8 cellular contexts compared by ENCODE assay signal in the genomic region with DNA sequence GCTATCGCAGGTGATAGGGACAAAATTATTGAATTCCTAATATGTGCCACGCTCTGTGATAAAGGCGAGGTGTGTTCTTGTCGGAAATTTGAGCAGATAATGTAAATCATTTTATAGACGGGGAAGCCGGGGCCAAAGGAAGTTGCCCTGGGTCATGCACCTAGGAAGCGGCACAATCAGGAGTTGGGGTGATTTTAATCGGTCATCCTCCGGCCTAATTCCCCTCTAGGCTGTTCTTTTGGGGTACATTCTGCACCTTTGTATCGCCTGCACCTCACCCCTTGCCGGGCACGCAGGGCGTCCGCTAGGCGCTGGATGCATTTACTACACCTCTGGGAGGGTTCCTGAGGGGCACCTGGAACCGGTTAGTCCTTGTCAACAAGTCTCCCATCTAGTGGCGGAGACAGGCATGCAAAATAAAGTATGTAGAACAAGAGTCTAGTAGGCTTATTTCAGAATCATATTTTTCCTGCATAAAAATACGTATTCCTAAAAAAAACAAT. TPM values are rescaled to one million over a fixed set of nuclear protein-coding genes. Genes with fewer than 3 reads are reported as not detected.
DNase-seq lines count a peak whose midpoint lies in the region; ATAC-seq and TF ChIP-seq lines count a peak whose summit lies in the region.

No MANE protein-coding gene starts in this region.

- H3K9me3 ChIP-seq in endocrine pancreas (ENCODE audit: control insufficient read depth, low read length) (no peaks in the 10 kb centered on the region), mononuclear cell (ENCODE audit: low read depth, low read length) (no peaks in the 10 kb centered on the region), thoracic aorta (no peaks in the 10 kb centered on the region)

- peaks cover 15% of the 10 kb centered on the region for H3K36me3 Mint-ChIP-seq in activated CD4-positive, alpha-beta T cell treated with anti-CD3 and anti-CD28 coated beads, Interleukin-2, amount 10 ng/mL, durations not matched to agents 7 days and 5 days (ENCODE audit: low read depth)

- H3K27ac ChIP-seq in 22Rv1 (no peak overlapping the region), thoracic aorta (peak overlapping the region in 1 of 2 donors; percentile 18)

- POLR2A ChIA-PET in activated CD4-positive, alpha-beta T cell treated with anti-CD3 and anti-CD28 coated beads, Interleukin-2, amount 10 ng/mL, durations not matched to agents 7 days and 5 days (lab: Charles Lee) = no interaction called here

- TF ChIP-seq CTCF in 22Rv1 (IDR thresholded peaks at IDR 0.05) = peak; percentile 27
- TF ChIP-seq CTCF in GM10266 (IDR thresholded peaks at IDR 0.05; ENCODE audit: control insufficient read depth, insufficient read depth, low read depth, missing control alignments) = peak; percentile 38
- no peak for TF ChIP-seq CTCF in thoracic aorta (IDR thresholded peaks at IDR 0.05)

- H3K4me1 Mint-ChIP-seq in activated CD4-positive, alpha-beta T cell treated with anti-CD3 and anti-CD28 coated beads, Interleukin-2, amount 10 ng/mL, durations not matched to agents 7 days and 5 days = peaks cover 45% of the 10 kb centered on the region

- DNase-seq in GM10266 (ENCODE audit: extremely low spot score) (peak; percentile 70), NCI-H1694 (lab: John Stamatoyannopoulos, UW) (peak; percentile 13), thoracic aorta (ENCODE audit: low spot score) (no peak)
- peak; percentile 72 for DNase-seq in activated CD4-positive, alpha-beta T cell treated with anti-CD3 and anti-CD28 coated beads, Interleukin-2, amount 10 ng/mL, durations not matched to agents 7 days and 5 days

- peak overlapping the region; percentile 86 for H3K4me3 ChIP-seq in endocrine pancreas (ENCODE audit: control insufficient read depth, insufficient read depth, low read length)
- H3K4me3 ChIP-seq in mononuclear cell (ENCODE audit: low read length) = peak overlapping the region; percentile 85
- H3K4me3 ChIP-seq in thoracic aorta = peak overlapping the region; percentile 94

- H3K4me1 ChIP-seq in endocrine pancreas (ENCODE audit: control insufficient read depth, insufficient read depth, low read length) = no peaks in the 10 kb centered on the region
- peaks cover 24% of the 10 kb centered on the region for H3K4me1 ChIP-seq in mononuclear cell (ENCODE audit: insufficient read depth, low read length)
- peaks cover 13 to 35% of the 10 kb centered on the region in 2 donors for H3K4me1 ChIP-seq in thoracic aorta (ENCODE audit: control insufficient read depth in 1 of 2, low read depth in 2 of 2)

- H3K9me3 Mint-ChIP-seq in activated CD4-positive, alpha-beta T cell treated with anti-CD3 and anti-CD28 coated beads, Interleukin-2, amount 10 ng/mL, durations not matched to agents 7 days and 5 days = no peaks in the 10 kb centered on the region

- CTCF ChIA-PET in activated CD4-positive, alpha-beta T cell treated with anti-CD3 and anti-CD28 coated beads, Interleukin-2, amount 10 ng/mL, durations not matched to agents 7 days and 5 days (lab: Charles Lee) = interaction anchor here (1.0 to 1.5 kb wide), 2 partner anchors 10 to 12 kb away, joined by 3 to 6 read pairs; no protein-coding TSS in a partner anchor

- peak overlapping the region; percentile 91 for H3K27ac Mint-ChIP-seq in activated CD4-positive, alpha-beta T cell treated with anti-CD3 and anti-CD28 coated beads, Interleukin-2, amount 10 ng/mL, durations not matched to agents 7 days and 5 days

- H3K9ac ChIP-seq in endocrine pancreas (ENCODE audit: control insufficient read depth, insufficient read depth, low read length) = peak overlapping the region; percentile 86

- H3K27me3 Mint-ChIP-seq in activated CD4-positive, alpha-beta T cell treated with anti-CD3 and anti-CD28 coated beads, Interleukin-2, amount 10 ng/mL, durations not matched to agents 7 days and 5 days = no peaks in the 10 kb centered on the region

- peak; percentile 42 for ATAC-seq in HG02759 (IDR thresholded peaks at IDR 0.05; ENCODE audit: unreplicated experiment)
- ATAC-seq in thoracic aorta (ENCODE audit: insufficient number of reproducible peaks, low FRiP score, low read depth) = no peak

- no peaks in the 10 kb centered on the region for H3K27me3 ChIP-seq in endocrine pancreas (ENCODE audit: control insufficient read depth, insufficient read depth, low read length)
- no peaks in the 10 kb centered on the region for H3K27me3 ChIP-seq in mononuclear cell (ENCODE audit: insufficient read depth, low read length)
- no peaks in the 10 kb centered on the region for H3K27me3 ChIP-seq in thoracic aorta (replicated peaks; ENCODE audit: insufficient read depth)

- peak overlapping the region; percentile 82 for H3K4me3 Mint-ChIP-seq in activated CD4-positive, alpha-beta T cell treated with anti-CD3 and anti-CD28 coated beads, Interleukin-2, amount 10 ng/mL, durations not matched to agents 7 days and 5 days

- H3K36me3 ChIP-seq in endocrine pancreas (ENCODE audit: control insufficient read depth, insufficient read depth, low read length) (no peaks in the 10 kb centered on the region), thoracic aorta (peaks cover 15% of the 10 kb centered on the region)

RNA-seq across cellular contexts. Expression of a gene that starts 0.6 kb away (rescaled TPM):
- 10 to 100 TPM; 58.2 to 69.0 TPM for total RNA-seq in activated CD4-positive, alpha-beta T cell treated with anti-CD3 and anti-CD28 coated beads, Interleukin-2, amount 10 ng/mL, durations not matched to agents 7 days and 5 days
- total RNA-seq in mononuclear cell = 16.7 TPM
- 10 to 100 TPM; 35.9 to 45.1 TPM for total RNA-seq in thoracic aorta

RNA-seq across cellular contexts. Expression of a gene that starts 16.8 kb away (rescaled TPM):
- total RNA-seq in activated CD4-positive, alpha-beta T cell treated with anti-CD3 and anti-CD28 coated beads, Interleukin-2, amount 10 ng/mL, durations not matched to agents 7 days and 5 days = under 1 TPM in 1 of 2 experiments, not detected in 1; 0.50 TPM
- 0.10 TPM for total RNA-seq in mononuclear cell
- total RNA-seq in thoracic aorta = 1 to 10 TPM in 1 of 2 donors, under 1 TPM in 1; 0.49 to 4.6 TPM

RNA-seq across cellular contexts. Expression of a gene that starts 59.6 kb away (rescaled TPM):
- not detected for total RNA-seq in activated CD4-positive, alpha-beta T cell treated with anti-CD3 and anti-CD28 coated beads, Interleukin-2, amount 10 ng/mL, durations not matched to agents 7 days and 5 days
- total RNA-seq in mononuclear cell (not detected), thoracic aorta (1 to 10 TPM; 1.4 to 4.4 TPM)
